In the genomic region with DNA sequence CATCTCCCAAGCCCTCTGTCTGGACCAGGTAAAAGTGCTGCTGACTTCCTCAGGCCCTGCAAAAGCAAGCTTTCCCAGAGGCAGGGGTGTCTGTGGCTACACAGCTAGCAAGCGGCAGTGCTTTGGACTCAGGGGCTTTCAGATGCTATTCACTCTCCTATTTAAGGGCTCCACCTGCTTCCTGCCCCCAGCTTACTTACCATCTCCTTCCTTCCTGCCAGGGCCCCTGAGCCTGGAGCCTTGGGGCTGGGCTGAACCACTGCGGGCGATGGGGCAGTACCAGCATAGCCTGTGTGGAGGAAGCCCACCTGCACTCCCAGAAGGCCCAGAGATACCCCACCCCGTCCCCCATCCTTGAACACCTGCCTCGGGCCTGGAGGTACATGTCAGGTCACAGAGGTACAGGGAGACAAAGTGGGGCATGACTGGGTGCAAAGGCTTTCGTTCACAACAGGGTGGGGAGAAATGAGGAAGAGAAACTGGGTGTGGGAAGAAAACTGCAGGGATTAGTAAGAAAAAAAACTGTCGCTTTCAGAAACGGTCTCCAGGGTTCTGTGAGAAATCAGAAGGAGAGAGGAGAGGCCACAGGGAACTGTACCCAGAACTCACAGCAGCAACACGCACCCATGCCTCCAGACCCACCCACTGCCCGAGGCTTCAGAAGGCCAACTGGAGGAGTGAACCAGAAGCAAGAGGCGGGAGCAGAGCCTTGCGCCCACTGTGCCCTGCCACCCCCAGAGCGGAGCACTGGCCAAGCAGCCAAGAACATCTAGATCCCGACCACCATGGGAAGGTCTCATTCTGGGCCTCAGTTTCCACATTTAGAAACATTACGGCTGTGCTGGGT, we compare ENCODE assay signal across 8 cellular contexts. TPM values are rescaled to one million over a fixed set of nuclear protein-coding genes. Genes with fewer than 3 reads are reported as not detected.
DNase-seq lines count a peak whose midpoint lies in the region; ATAC-seq and TF ChIP-seq lines count a peak whose summit lies in the region.

No MANE protein-coding gene starts in this region.

- peaks cover 43% of the 10 kb centered on the region for H4K20me1 ChIP-seq in IMR-90 (ENCODE audit: insufficient read depth, low read length)

- no peak overlapping the region for H2BK5ac ChIP-seq in IMR-90 (ENCODE audit: low read depth, low read length, poor library complexity, severe bottlenecking)

- H4K91ac ChIP-seq in IMR-90 (ENCODE audit: insufficient read depth, low read depth, low read length), result no peak overlapping the region

- H3K9ac ChIP-seq in IMR-90 (ENCODE audit: low read depth, low read length), result no peak overlapping the region

- peaks cover 21% of the 10 kb centered on the region for H3K4me1 ChIP-seq in IMR-90 (ENCODE audit: control insufficient read depth, insufficient read depth, low read length)

- no peaks in the 10 kb centered on the region for H3K27me3 Mint-ChIP-seq in central memory CD8-positive, alpha-beta T cell

- DNase-seq in GM12865 (ENCODE audit: low read depth) (peak; percentile 95), IMR-90 (no peak), sciatic nerve (ENCODE audit: low spot score) (peak; percentile 54), kidney tubule cell (ENCODE audit: low spot score) (no peak), LoVo (ENCODE audit: low spot score) (no peak)
- no peak for DNase-seq in central memory CD8-positive, alpha-beta T cell (ENCODE audit: low spot score in 2 of 2)
- no peak for DNase-seq in stimulated activated CD4-positive, alpha-beta T cell treated with anti-CD3 and anti-CD28 coated beads, Interleukin-15, amount 100 ng/mL, for 24 hours

- intact Hi-C loops in IMR-90 (cut with micrococcal nuclease) (no loop called here), sciatic nerve (cut with DNase I) (no loop called here)

- TF ChIP-seq CTCF in GM12865 (IDR thresholded peaks at IDR 0.05; ENCODE audit: insufficient read depth, low read depth, low read length, missing control alignments) (no peak), IMR-90 (conservative IDR thresholded peaks at IDR 0.05; ENCODE audit: low read depth, low read length) (no peak)

- BruUV-seq in IMR-90 (replicated peaks; lab: Mats Ljungman, UMichigan), result no TSS peak

- no peak for TF ChIP-seq POLR2A in IMR-90 (IDR thresholded peaks at IDR 0.05; ENCODE audit: low read depth, low read length)

- TF ChIP-seq RAD21 in IMR-90 (IDR thresholded peaks at IDR 0.05; ENCODE audit: low read length), result no peak

- no peak overlapping the region for H2BK20ac ChIP-seq in IMR-90 (ENCODE audit: low read depth, low read length)

- peak overlapping the region; percentile 81 for H3K27ac Mint-ChIP-seq in central memory CD8-positive, alpha-beta T cell (ENCODE audit: low read depth)

- ATAC-seq in GM21381 (IDR thresholded peaks at IDR 0.05; ENCODE audit: unreplicated experiment) (peak; percentile 50), IMR-90 (ENCODE audit: low read depth) (no peak), sciatic nerve (peak; percentile 14)
- ATAC-seq in central memory CD8-positive, alpha-beta T cell (replicated peaks; ENCODE audit: extremely low read depth, poor library complexity, severe bottlenecking), result peak; percentile 30

- peak overlapping the region; percentile 65 for H3K4me3 Mint-ChIP-seq in central memory CD8-positive, alpha-beta T cell

- peaks cover 17% of the 10 kb centered on the region for H3K9me1 ChIP-seq in IMR-90 (ENCODE audit: insufficient read depth, low read length)

- in situ Hi-C loops in IMR-90 (cut with MboI; ENCODE audit: low sequenced_read_pairs), result no loop called here

- H3K36me3 Mint-ChIP-seq in central memory CD8-positive, alpha-beta T cell (ENCODE audit: insufficient read depth), result peaks cover 32% of the 10 kb centered on the region

- H3K9me3 Mint-ChIP-seq in central memory CD8-positive, alpha-beta T cell, result peaks cover 10% of the 10 kb centered on the region

- CTCF ChIA-PET in IMR-90 (lab: Yijun Ruan, JAX), result no interaction called here

- peaks cover 29 to 80% of the 10 kb centered on the region in 2 experiments for H3K79me1 ChIP-seq in IMR-90 (ENCODE audit: low read depth in 1 of 2, low read length in 2 of 2)

- H3K23ac ChIP-seq in IMR-90 (ENCODE audit: low read depth, low read length), result no peak overlapping the region

- 96% methylated on average over 4 of the region's 15 CpGs; no CpG with 5 or more reads in 1 of the 2 experiments for WGBS in IMR-90 (ENCODE audit: extremely low coverage in 2 of 2, insufficient read length in 1 of 2), 2 experiments

- no peaks in the 10 kb centered on the region for H3K27me3 ChIP-seq in IMR-90 (ENCODE audit: control insufficient read depth, insufficient read depth, low read length)

- H4K5ac ChIP-seq in IMR-90 (ENCODE audit: low read depth, low read length), result no peak overlapping the region

- H2AFZ ChIP-seq in IMR-90 (replicated peaks; ENCODE audit: low read length, poor library complexity), result no peak overlapping the region

- no peak overlapping the region for H3K56ac ChIP-seq in IMR-90 (ENCODE audit: extremely low read depth, insufficient read depth, low read length)

- peaks cover 40% of the 10 kb centered on the region for H3K36me3 ChIP-seq in IMR-90 (ENCODE audit: control insufficient read depth, insufficient read depth, low read length)

- dilution Hi-C loops in IMR-90 (cut with HindIII; ENCODE audit: low sequenced_read_pairs, unreplicated experiment), result no loop called here

- no peak overlapping the region for H2AK5ac ChIP-seq in IMR-90 (ENCODE audit: low read depth, low read length)

- H2AK9ac ChIP-seq in IMR-90 (replicated peaks; ENCODE audit: low read depth, low read length, poor library complexity), result peak overlapping the region; percentile 5

- H2BK120ac ChIP-seq in IMR-90 (ENCODE audit: low read depth, low read length), result no peak overlapping the region

- H3K18ac ChIP-seq in IMR-90 (ENCODE audit: low read depth, low read length), result no peak overlapping the region

- H3K9me3 ChIP-seq in IMR-90 (ENCODE audit: control insufficient read depth, insufficient read depth, low read length), result no peaks in the 10 kb centered on the region

- H3K4me3 ChIP-seq in GM12865 (ENCODE audit: low read depth, low read length) (peak overlapping the region; percentile 48), IMR-90 (ENCODE audit: insufficient read depth, low read depth, low read length) (no peak overlapping the region)

- H3K27ac ChIP-seq in IMR-90 (ENCODE audit: insufficient read depth, low read length), result no peak overlapping the region

- no peak overlapping the region for H3K14ac ChIP-seq in IMR-90 (replicated peaks; ENCODE audit: low read depth, low read length)

- H3K4ac ChIP-seq in IMR-90 (ENCODE audit: low read depth, low read length), result no peak overlapping the region

- H3K4me2 ChIP-seq in IMR-90 (ENCODE audit: low read depth, low read length), result no peak overlapping the region

- H3K4me1 Mint-ChIP-seq in central memory CD8-positive, alpha-beta T cell, result peaks cover 64% of the 10 kb centered on the region

- H4K8ac ChIP-seq in IMR-90 (ENCODE audit: low read depth in 2 of 2, low read length in 2 of 2), result no peak overlapping the region

- POLR2A ChIA-PET in IMR-90 (lab: Charles Lee; ENCODE audit: unreplicated experiment), result interaction anchor here (0.6 kb wide), 1 partner anchor 50 kb away, joined by 3 read pairs; no protein-coding TSS in a partner anchor

- no peak overlapping the region for H2BK15ac ChIP-seq in IMR-90 (ENCODE audit: low read depth, low read length)

TF ChIP-seq in IMR-90, 13 proteins besides CTCF, POLR2A, EP300 and RAD21 (continues in another document):
- TF ChIP-seq FOS (IDR thresholded peaks at IDR 0.05; ENCODE audit: low read depth, low read length) (no peak), NFE2L2 (IDR thresholded peaks at IDR 0.05; ENCODE audit: low read depth, low read length) (no peak), MXI1 (IDR thresholded peaks at IDR 0.05; ENCODE audit: borderline replicate concordance, low read depth, low read length) (no peak), MAZ (IDR thresholded peaks at IDR 0.05; ENCODE audit: borderline replicate concordance, low read depth, low read length) (no peak), RCOR1 (IDR thresholded peaks at IDR 0.05; ENCODE audit: insufficient replicate concordance, low read length) (no peak), RFX5 (IDR thresholded peaks at IDR 0.05; ENCODE audit: low read depth, low read length) (no peak), BHLHE40 (IDR thresholded peaks at IDR 0.05; ENCODE audit: low read depth, low read length) (no peak), SMC3 (IDR thresholded peaks at IDR 0.05; ENCODE audit: low read depth, low read length) (no peak)
- TF ChIP-seq, protein P1, sequence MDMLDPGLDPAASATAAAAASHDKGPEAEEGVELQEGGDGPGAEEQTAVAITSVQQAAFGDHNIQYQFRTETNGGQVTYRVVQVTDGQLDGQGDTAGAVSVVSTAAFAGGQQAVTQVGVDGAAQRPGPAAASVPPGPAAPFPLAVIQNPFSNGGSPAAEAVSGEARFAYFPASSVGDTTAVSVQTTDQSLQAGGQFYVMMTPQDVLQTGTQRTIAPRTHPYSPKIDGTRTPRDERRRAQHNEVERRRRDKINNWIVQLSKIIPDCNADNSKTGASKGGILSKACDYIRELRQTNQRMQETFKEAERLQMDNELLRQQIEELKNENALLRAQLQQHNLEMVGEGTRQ (IDR thresholded peaks at IDR 0.05; ENCODE audit: low read depth, low read length), result no peak
- TF ChIP-seq, protein P2, sequence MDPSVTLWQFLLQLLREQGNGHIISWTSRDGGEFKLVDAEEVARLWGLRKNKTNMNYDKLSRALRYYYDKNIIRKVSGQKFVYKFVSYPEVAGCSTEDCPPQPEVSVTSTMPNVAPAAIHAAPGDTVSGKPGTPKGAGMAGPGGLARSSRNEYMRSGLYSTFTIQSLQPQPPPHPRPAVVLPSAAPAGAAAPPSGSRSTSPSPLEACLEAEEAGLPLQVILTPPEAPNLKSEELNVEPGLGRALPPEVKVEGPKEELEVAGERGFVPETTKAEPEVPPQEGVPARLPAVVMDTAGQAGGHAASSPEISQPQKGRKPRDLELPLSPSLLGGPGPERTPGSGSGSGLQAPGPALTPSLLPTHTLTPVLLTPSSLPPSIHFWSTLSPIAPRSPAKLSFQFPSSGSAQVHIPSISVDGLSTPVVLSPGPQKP (IDR thresholded peaks at IDR 0.05; ENCODE audit: borderline replicate concordance, low read depth, low read length), result no peak

RNA-seq across cellular contexts. Expression of a gene that starts 49.5 kb away (rescaled TPM):
- 15.2 and 21.7 TPM in 2 replicates for total RNA-seq in IMR-90 (2012; rRNA removed)
- polyA plus RNA-seq in IMR-90 (2012; rRNA removed), result 35.1 and 41.7 TPM in 2 replicates
- 43.9 and 71.8 TPM in 2 replicates for polyA plus RNA-seq in IMR-90 (2012; cell fraction: cytosol; rRNA removed)
- polyA plus RNA-seq in IMR-90 (2012; cell fraction: nucleus; rRNA removed; ENCODE audit: low replicate concordance), result 52.4 and 55.2 TPM in 2 replicates
- total RNA-seq in sciatic nerve, result 40.9 TPM

RNA-seq across cellular contexts. Expression of a gene that starts 49.6 kb away (rescaled TPM):
- under 0.01 and 0.18 TPM in 2 replicates for total RNA-seq in IMR-90 (2012; rRNA removed)
- polyA plus RNA-seq in IMR-90 (2012; rRNA removed), result 0.15 and 0.56 TPM in 2 replicates
- 0.24 and 0.28 TPM in 2 replicates for polyA plus RNA-seq in IMR-90 (2012; cell fraction: cytosol; rRNA removed)
- 0.23 and 0.77 TPM in 2 replicates for polyA plus RNA-seq in IMR-90 (2012; cell fraction: nucleus; rRNA removed; ENCODE audit: low replicate concordance)
- total RNA-seq in sciatic nerve, result 6.6 TPM

RNA-seq across cellular contexts. Expression of a gene that starts 52.4 kb away (rescaled TPM):
- total RNA-seq in IMR-90 (2012; rRNA removed), result 2.2 TPM in 2 replicates
- 11.7 and 12.5 TPM in 2 replicates for polyA plus RNA-seq in IMR-90 (2012; rRNA removed)
- 5.6 and 8.2 TPM in 2 replicates for polyA plus RNA-seq in IMR-90 (2012; cell fraction: cytosol; rRNA removed)
- 80.3 and 267 TPM in 2 replicates for polyA plus RNA-seq in IMR-90 (2012; cell fraction: nucleus; rRNA removed; ENCODE audit: low replicate concordance)
- total RNA-seq in sciatic nerve, result 44.0 TPM

Comparison
In these comparisons a context has a peak if more than half of its experiments do, and no peak if none do; other contexts are left out.
1. DNase-seq: peak in GM12865 (single experiment) and sciatic nerve (single experiment); none in IMR-90 (single experiment), central memory CD8-positive, alpha-beta T cell (0 of 2), kidney tubule cell (single experiment), stimulated activated CD4-positive, alpha-beta T cell treated with anti-CD3 and anti-CD28 coated beads, Interleukin-15, amount 100 ng/mL, for 24 hours (single experiment) and LoVo (single experiment).
2. RNA of a gene that starts 52.4 kb away (total RNA-seq): 44.0 TPM in sciatic nerve (single experiment); 2.2 TPM in IMR-90; every median in the first group is over 10 times any median in the second.